ENCODE assay signal across 11 cellular contexts in the genomic region with DNA sequence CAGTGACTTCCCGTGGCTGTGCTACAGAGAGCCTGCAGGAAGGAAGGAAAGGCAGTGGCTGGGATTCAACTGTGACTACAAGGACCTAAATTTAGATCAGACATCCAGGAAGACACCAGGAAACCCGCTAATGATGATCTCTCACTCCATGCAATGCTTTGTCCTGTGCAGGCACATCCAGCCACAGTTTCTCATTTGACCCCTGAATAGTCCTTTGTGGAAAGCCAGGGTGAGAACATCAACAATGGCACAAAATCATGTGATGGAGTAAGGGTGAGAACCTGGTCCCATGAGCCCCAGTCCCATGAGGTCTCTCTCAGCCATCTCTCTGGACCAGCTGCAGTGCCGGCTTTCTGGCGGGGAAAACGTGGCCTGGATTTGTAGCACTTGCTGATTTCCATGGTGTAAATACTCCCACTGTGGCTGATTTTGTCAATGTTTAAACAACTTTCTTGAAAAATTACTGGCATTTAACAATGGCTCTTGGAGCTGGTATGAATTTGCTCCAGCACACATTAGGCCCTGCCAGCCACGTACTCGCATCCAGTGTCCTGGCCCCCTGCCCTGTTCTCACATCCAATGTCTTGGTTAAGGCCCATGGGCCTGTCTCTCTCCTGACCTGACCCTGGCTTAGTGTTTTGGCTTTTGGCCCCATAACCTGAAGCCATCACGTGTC.
DNase-seq lines count a peak whose midpoint lies in the region; ATAC-seq, FAIRE-seq and TF ChIP-seq lines count a peak whose summit lies in the region.
"Had no signal": no experiment of that assay in that cellular context is flagged by ENCODE, and none has a peak within 500 bp of the region (broad histone marks: within the 10 kb centered on the region; RNA-seq: fewer than 3 reads in every experiment).

No MANE protein-coding gene starts in this region.

- intact Hi-C loops in endothelial cell of umbilical vein (cut with micrococcal nuclease) (loop anchor here (1.0 to 5.0 kb wide), 8 partner anchors 10 to 533 kb away; partner anchors contain the start of gene ZFP36L2), lower lobe of right lung (cut with DNase I) (loop anchor here (10.0 kb wide), 1 partner anchor 533 kb away; no protein-coding TSS in a partner anchor)
- intact Hi-C loops in activated T-helper 2 cell treated with anti-CD3 and anti-CD28 coated beads, Interferon-gamma antibody, Interleukin-2, Interleukin-4, amounts not matched to agents 10 μg/mL and 5 μg/mL and 100 μg/mL, durations not matched to agents 14 hours and 24 hours and 36 hours (cut with micrococcal nuclease) = no loop called here

- H3K4me1 ChIP-seq in endothelial cell of umbilical vein (ENCODE audit: control insufficient read depth, extremely low read depth, insufficient read depth, low read length) (peaks cover 30% of the 10 kb centered on the region), lower lobe of right lung (peaks cover 45% of the 10 kb centered on the region), thoracic aorta (ENCODE audit: control insufficient read depth in 1 of 2, low read depth in 2 of 2) (peaks cover 14 to 44% of the 10 kb centered on the region in 2 donors), neural progenitor cell (no peaks in the 10 kb centered on the region)

- H3K9me1 ChIP-seq in endothelial cell of umbilical vein (replicated peaks; ENCODE audit: control insufficient read depth, extremely low read depth, insufficient read depth, low read length) = no peaks in the 10 kb centered on the region

- H3K36me3 ChIP-seq in endothelial cell of umbilical vein (ENCODE audit: control insufficient read depth in 2 of 2, extremely low read depth in 1 of 2, insufficient read depth in 2 of 2, low read length in 2 of 2) (no peaks in the 10 kb centered on the region), lower lobe of right lung (no peaks in the 10 kb centered on the region), thoracic aorta (no peaks in the 10 kb centered on the region), neural progenitor cell (no peaks in the 10 kb centered on the region)

- H3K4me2 ChIP-seq in endothelial cell of umbilical vein (ENCODE audit: insufficient read depth, low read length) (no peak overlapping the region), neural progenitor cell (no peak overlapping the region)

- dilution Hi-C loops in endothelial cell of umbilical vein (cut with MboI; ENCODE audit: extremely low pct_ligation_motif_present, low sequenced_read_pairs) = no loop called here

- POLR2A ChIA-PET in endothelial cell of umbilical vein (lab: Charles Lee) = no interaction called here

- peaks cover 4% of the 10 kb centered on the region for H3F3A ChIP-seq in neural progenitor cell (ENCODE audit: low read depth)

- TSS peak; percentile 67 for BruUV-seq in endothelial cell of umbilical vein (replicated peaks; lab: Mats Ljungman, UMichigan)

- peaks cover 0 to 3% of the 10 kb centered on the region in 2 donors for H3K27me3 Mint-ChIP-seq in natural killer cell treated with Interleukin-12 subunit alpha and Interleukin-12 subunit beta and Interleukin-15 and Interleukin-18, amount 100 ng/mL, for 72 hours
- peaks cover 3% of the 10 kb centered on the region for H3K27me3 Mint-ChIP-seq in activated T-helper 2 cell treated with anti-CD3 and anti-CD28 coated beads, Interferon-gamma antibody, Interleukin-2, Interleukin-4, amounts not matched to agents 10 μg/mL and 5 μg/mL and 100 μg/mL, durations not matched to agents 14 hours and 24 hours and 36 hours (ENCODE audit: low read depth)
- H3K27me3 Mint-ChIP-seq in neural progenitor cell (ENCODE audit: insufficient read depth, low read depth) = peaks cover 3% of the 10 kb centered on the region

- H2AFZ ChIP-seq in endothelial cell of umbilical vein (ENCODE audit: low read depth, low read length) (no peak overlapping the region), neural progenitor cell (replicated peaks) (no peak overlapping the region)

- H3K4me1 Mint-ChIP-seq in natural killer cell treated with Interleukin-12 subunit alpha and Interleukin-12 subunit beta and Interleukin-15 and Interleukin-18, amount 100 ng/mL, for 72 hours (ENCODE audit: low read depth in 2 of 2) = peaks cover 4 to 6% of the 10 kb centered on the region in 2 donors
- peaks cover 3% of the 10 kb centered on the region for H3K4me1 Mint-ChIP-seq in activated T-helper 2 cell treated with anti-CD3 and anti-CD28 coated beads, Interferon-gamma antibody, Interleukin-2, Interleukin-4, amounts not matched to agents 10 μg/mL and 5 μg/mL and 100 μg/mL, durations not matched to agents 14 hours and 24 hours and 36 hours (ENCODE audit: low read depth)
- peaks cover 10% of the 10 kb centered on the region for H3K4me1 Mint-ChIP-seq in neural progenitor cell

- CTCF ChIA-PET in endothelial cell of umbilical vein (lab: Charles Lee) = interaction anchor here (1.1 to 1.3 kb wide), 2 partner anchors 123 to 278 kb away, joined by 3 to 5 read pairs; no protein-coding TSS in a partner anchor

- H3K4me3 ChIP-seq in endothelial cell of umbilical vein (replicated peaks in 1 of 3; ENCODE audit: insufficient read depth in 1 of 3, low read depth in 1 of 3, low read length in 3 of 3) (no peak overlapping the region), lower lobe of right lung (no peak overlapping the region), thoracic aorta (no peak overlapping the region), neural progenitor cell (no peak overlapping the region)

- no peaks in the 10 kb centered on the region for H3K36me3 Mint-ChIP-seq in natural killer cell treated with Interleukin-12 subunit alpha and Interleukin-12 subunit beta and Interleukin-15 and Interleukin-18, amount 100 ng/mL, for 72 hours
- H3K36me3 Mint-ChIP-seq in activated T-helper 2 cell treated with anti-CD3 and anti-CD28 coated beads, Interferon-gamma antibody, Interleukin-2, Interleukin-4, amounts not matched to agents 10 μg/mL and 5 μg/mL and 100 μg/mL, durations not matched to agents 14 hours and 24 hours and 36 hours (ENCODE audit: low read depth) = no peaks in the 10 kb centered on the region
- no peaks in the 10 kb centered on the region for H3K36me3 Mint-ChIP-seq in neural progenitor cell

- H3K9ac ChIP-seq in endothelial cell of umbilical vein (replicated peaks; ENCODE audit: extremely low read depth, insufficient read depth, low read length) (no peak overlapping the region), neural progenitor cell (no peak overlapping the region)

- peak in 1 of 2 donors; percentile 24 for ATAC-seq in lower lobe of right lung
- peak; percentile 21 for ATAC-seq in thoracic aorta (ENCODE audit: insufficient number of reproducible peaks, low FRiP score, low read depth)
- no peak for ATAC-seq in natural killer cell treated with Interleukin-12 subunit alpha and Interleukin-12 subunit beta and Interleukin-15 and Interleukin-18, amount 100 ng/mL, for 72 hours

- no peaks in the 10 kb centered on the region for H3K9me3 Mint-ChIP-seq in natural killer cell treated with Interleukin-12 subunit alpha and Interleukin-12 subunit beta and Interleukin-15 and Interleukin-18, amount 100 ng/mL, for 72 hours
- H3K9me3 Mint-ChIP-seq in activated T-helper 2 cell treated with anti-CD3 and anti-CD28 coated beads, Interferon-gamma antibody, Interleukin-2, Interleukin-4, amounts not matched to agents 10 μg/mL and 5 μg/mL and 100 μg/mL, durations not matched to agents 14 hours and 24 hours and 36 hours = no peaks in the 10 kb centered on the region
- peaks cover 5% of the 10 kb centered on the region for H3K9me3 Mint-ChIP-seq in neural progenitor cell

- no peak overlapping the region for H3K4me3 Mint-ChIP-seq in natural killer cell treated with Interleukin-12 subunit alpha and Interleukin-12 subunit beta and Interleukin-15 and Interleukin-18, amount 100 ng/mL, for 72 hours
- no peak overlapping the region for H3K4me3 Mint-ChIP-seq in activated T-helper 2 cell treated with anti-CD3 and anti-CD28 coated beads, Interferon-gamma antibody, Interleukin-2, Interleukin-4, amounts not matched to agents 10 μg/mL and 5 μg/mL and 100 μg/mL, durations not matched to agents 14 hours and 24 hours and 36 hours (ENCODE audit: low read depth)
- H3K4me3 Mint-ChIP-seq in neural progenitor cell = no peak overlapping the region

- peak; percentile 40 for TF ChIP-seq POLR2A in endothelial cell of umbilical vein (IDR thresholded peaks at IDR 0.05; ENCODE audit: low read depth, low read length)

- no peaks in the 10 kb centered on the region for H3K27me3 ChIP-seq in endothelial cell of umbilical vein (ENCODE audit: control insufficient read depth in 2 of 2, insufficient read depth in 2 of 2, low read length in 2 of 2)
- no peaks in the 10 kb centered on the region for H3K27me3 ChIP-seq in lower lobe of right lung (ENCODE audit: low read depth)
- no peaks in the 10 kb centered on the region for H3K27me3 ChIP-seq in thoracic aorta (replicated peaks; ENCODE audit: insufficient read depth)
- no peaks in the 10 kb centered on the region for H3K27me3 ChIP-seq in neural progenitor cell

- TF ChIP-seq CTCF in endothelial cell of umbilical vein (IDR thresholded peaks at IDR 0.05; ENCODE audit: extremely low read depth in 1 of 2, insufficient read depth in 1 of 2, low read depth in 1 of 2, low read length in 2 of 2) (no peak), lower lobe of right lung (IDR thresholded peaks at IDR 0.05) (no peak), thoracic aorta (IDR thresholded peaks at IDR 0.05) (no peak), neural progenitor cell (IDR thresholded peaks at IDR 0.05) (no peak)

- H3K79me2 ChIP-seq in endothelial cell of umbilical vein (ENCODE audit: control insufficient read depth, insufficient read depth, low read length) = no peaks in the 10 kb centered on the region
- no peaks in the 10 kb centered on the region for H3K79me2 ChIP-seq in neural progenitor cell (ENCODE audit: low read depth)

- H4K20me1 ChIP-seq in endothelial cell of umbilical vein (replicated peaks; ENCODE audit: control insufficient read depth, extremely low read depth, insufficient read depth, low read length) (no peaks in the 10 kb centered on the region), neural progenitor cell (ENCODE audit: low read depth) (no peaks in the 10 kb centered on the region)

- H3K27ac Mint-ChIP-seq in natural killer cell treated with Interleukin-12 subunit alpha and Interleukin-12 subunit beta and Interleukin-15 and Interleukin-18, amount 100 ng/mL, for 72 hours = no peak overlapping the region
- H3K27ac Mint-ChIP-seq in activated T-helper 2 cell treated with anti-CD3 and anti-CD28 coated beads, Interferon-gamma antibody, Interleukin-2, Interleukin-4, amounts not matched to agents 10 μg/mL and 5 μg/mL and 100 μg/mL, durations not matched to agents 14 hours and 24 hours and 36 hours = no peak overlapping the region
- no peak overlapping the region for H3K27ac Mint-ChIP-seq in neural progenitor cell

- peak; percentile 60 for DNase-seq in RPMI7951 (ENCODE audit: low read depth)
- DNase-seq in endothelial cell of umbilical vein (ENCODE audit: low read depth, low spot score) = peak; percentile 62
- no peak for DNase-seq in lower lobe of right lung
- no peak for DNase-seq in thoracic aorta (ENCODE audit: low spot score)
- DNase-seq in natural killer cell treated with Interleukin-12 subunit alpha and Interleukin-12 subunit beta and Interleukin-15 and Interleukin-18, amount 100 ng/mL, for 72 hours (ENCODE audit: low spot score) = no peak
- no peak for DNase-seq in activated T-helper 2 cell treated with anti-CD3 and anti-CD28 coated beads, Interferon-gamma antibody, Interleukin-2, Interleukin-4, amounts not matched to agents 10 μg/mL and 5 μg/mL and 100 μg/mL, durations not matched to agents 14 hours and 24 hours and 36 hours (ENCODE audit: low spot score)
- DNase-seq in activated effector memory CD4-positive, alpha-beta T cell treated with Interleukin-2 at 50 U/mL for 16 hours = no peak
- no peak for DNase-seq in neural progenitor cell (ENCODE audit: low spot score)
- DNase-seq: DMS153, NCI-H2081 had no signal

- FAIRE-seq in endothelial cell of umbilical vein (lab: Jason Lieb, UNC) = peak; percentile 94
- FAIRE-seq: RCC 7860 had no signal

- H3K9me3 ChIP-seq in endothelial cell of umbilical vein (replicated peaks; ENCODE audit: control insufficient read depth, insufficient read depth, low read length) (no peaks in the 10 kb centered on the region), lower lobe of right lung (no peaks in the 10 kb centered on the region), thoracic aorta (no peaks in the 10 kb centered on the region), neural progenitor cell (ENCODE audit: low read depth) (no peaks in the 10 kb centered on the region)

- H3K27ac ChIP-seq in endothelial cell of umbilical vein (ENCODE audit: insufficient read depth, low read depth, low read length) = peak overlapping the region; percentile 87
- peak overlapping the region; percentile 34 for H3K27ac ChIP-seq in lower lobe of right lung
- peak overlapping the region; percentile 64 to 67 for H3K27ac ChIP-seq in thoracic aorta
- no peak overlapping the region for H3K27ac ChIP-seq in neural progenitor cell

Comparison
In these comparisons a context has a peak if more than half of its experiments do, and no peak if none do; other contexts are left out.
1. DNase-seq: peak in RPMI7951 (single experiment) and endothelial cell of umbilical vein (single experiment); none in lower lobe of right lung (single experiment), thoracic aorta (single experiment), natural killer cell treated with Interleukin-12 subunit alpha and Interleukin-12 subunit beta and Interleukin-15 and Interleukin-18, amount 100 ng/mL, for 72 hours (single experiment), activated T-helper 2 cell treated with anti-CD3 and anti-CD28 coated beads, Interferon-gamma antibody, Interleukin-2, Interleukin-4, amounts not matched to agents 10 μg/mL and 5 μg/mL and 100 μg/mL, durations not matched to agents 14 hours and 24 hours and 36 hours (single experiment), activated effector memory CD4-positive, alpha-beta T cell treated with Interleukin-2 at 50 U/mL for 16 hours (single experiment) and neural progenitor cell (single experiment).